ENCODE assay signal across 25 cellular contexts in genomic region chr15:76217867-76218217, GRCh38.
"Had no signal": no experiment of that assay in that cellular context is flagged by ENCODE, and none has a peak within 500 bp of the region (broad histone marks: within the 10 kb centered on the region; RNA-seq: fewer than 3 reads in every experiment).

No MANE protein-coding gene starts in this region.

- H3K4me1 Mint-ChIP-seq: activated naive CD8-positive, alpha-beta T cell treated with anti-CD3 and anti-CD28 coated beads, Interleukin-2, amount 50 U/mL, for 24 hours had no signal

- H3K27ac ChIP-seq: ascending aorta, cardiac muscle cell, SK-N-MC had no signal

- H3K27me3 ChIP-seq: ascending aorta, cardiac muscle cell had no signal

- ATAC-seq: activated naive CD4-positive, alpha-beta T cell treated with anti-CD3 and anti-CD28 coated beads, Interleukin-2, amount 50 U/mL, for 72 hours; activated naive CD8-positive, alpha-beta T cell treated with anti-CD3 and anti-CD28 coated beads, Interleukin-2, amount 50 U/mL, for 24 hours; activated T-cell treated with anti-CD3 and anti-CD28 coated beads, Interleukin-2, amount 50 U/mL, for 4 hours; Right ventricle myocardium inferior; T-cell had no signal

- H3K9me3 ChIP-seq: ascending aorta had no signal

- DNase-seq: activated CD4-positive, alpha-beta memory T cell treated with anti-CD3 and anti-CD28 coated beads for 36 hours; activated CD4-positive, alpha-beta T cell treated with anti-CD3 and anti-CD28 coated beads, Interleukin-2, amount 10 ng/mL, durations not matched to agents 7 days and 5 days; activated CD4-positive, CD25-positive, alpha-beta regulatory T cell; activated CD8-positive, alpha-beta memory T cell treated with anti-CD3 and anti-CD28 coated beads for 24 hours; activated effector memory CD4-positive, alpha-beta T cell treated with anti-CD3 and anti-CD28 coated beads, Interleukin-2, amount 50 U/mL, for 16 hours; activated naive CD4-positive, alpha-beta T cell treated with Interleukin-2 at 50 U/mL for 16 hours; activated naive CD8-positive, alpha-beta T cell treated with anti-CD3 and anti-CD28 coated beads, Interleukin-2, amount 50 U/mL, for 24 hours; activated T-cell treated with anti-CD3 and anti-CD28 coated beads, Interleukin-2, amount 50 U/mL, for 4 hours; amniotic stem cell; cerebellar nuclear complex; Kasumi-1; NCI-H1048; NCI-H146; NCI-H187 treated with DMSO at 0.1 percent for 48 hours; NCI-H2081 treated with DMSO at 0.1 percent for 48 hours; NCI-H524; T-cell; T-helper 2 cell; T1000 had no signal

- H3K27ac Mint-ChIP-seq: activated CD4-positive, alpha-beta memory T cell treated with anti-CD3 and anti-CD28 coated beads for 36 hours; activated CD4-positive, alpha-beta T cell treated with anti-CD3 and anti-CD28 coated beads, Interleukin-2, amount 10 ng/mL, durations not matched to agents 7 days and 5 days; activated naive CD8-positive, alpha-beta T cell treated with anti-CD3 and anti-CD28 coated beads, Interleukin-2, amount 50 U/mL, for 24 hours; T-cell had no signal

- H3K4me3 Mint-ChIP-seq: activated CD4-positive, alpha-beta memory T cell treated with anti-CD3 and anti-CD28 coated beads for 36 hours; activated CD4-positive, alpha-beta T cell treated with anti-CD3 and anti-CD28 coated beads, Interleukin-2, amount 10 ng/mL, durations not matched to agents 7 days and 5 days; activated naive CD8-positive, alpha-beta T cell treated with anti-CD3 and anti-CD28 coated beads, Interleukin-2, amount 50 U/mL, for 24 hours; activated T-cell treated with anti-CD3 and anti-CD28 coated beads, Interleukin-2, amount 50 U/mL, for 4 hours; brain; T-cell had no signal

- H3K4me3 ChIP-seq: ascending aorta, cardiac muscle cell, SK-N-MC had no signal

- H3K27me3 Mint-ChIP-seq: activated CD4-positive, alpha-beta memory T cell treated with anti-CD3 and anti-CD28 coated beads for 36 hours; activated CD4-positive, alpha-beta T cell treated with anti-CD3 and anti-CD28 coated beads, Interleukin-2, amount 10 ng/mL, durations not matched to agents 7 days and 5 days; activated naive CD8-positive, alpha-beta T cell treated with anti-CD3 and anti-CD28 coated beads, Interleukin-2, amount 50 U/mL, for 24 hours; brain; T-cell had no signal

- H3K9me3 Mint-ChIP-seq: activated CD4-positive, alpha-beta memory T cell treated with anti-CD3 and anti-CD28 coated beads for 36 hours; activated naive CD4-positive, alpha-beta T cell treated with anti-CD3 and anti-CD28 coated beads, Interleukin-2, amount 50 U/mL, for 72 hours; activated naive CD8-positive, alpha-beta T cell treated with anti-CD3 and anti-CD28 coated beads, Interleukin-2, amount 50 U/mL, for 24 hours; activated T-cell treated with anti-CD3 and anti-CD28 coated beads, Interleukin-2, amount 50 U/mL, for 4 hours; T-cell had no signal
